ENCODE assay signal across 16 cellular contexts in genomic region chr7:1948377-1948796, GRCh38.
"Had no signal": no experiment of that assay in that cellular context is flagged by ENCODE, and none has a peak within 500 bp of the region (broad histone marks: within the 10 kb centered on the region; RNA-seq: fewer than 3 reads in every experiment).

No MANE protein-coding gene starts in this region.

- DNase-seq: activated CD4-positive, alpha-beta T cell treated with anti-CD3 and anti-CD28 coated beads, Interleukin-2, amount 50 U/mL, for 1 hour; activated CD8-positive, alpha-beta memory T cell treated with anti-CD3 and anti-CD28 coated beads for 24 hours; activated gamma-delta T cell treated with Interleukin-2 at 50 U/mL for 16 hours; brain microvascular endothelial cell; effector memory CD4-positive, alpha-beta T cell; foreskin melanocyte; immature natural killer cell; naive thymus-derived CD8-positive, alpha-beta T cell; nucleus accumbens; stimulated activated CD4-positive, alpha-beta T cell treated with anti-CD3 and anti-CD28 coated beads, Interleukin-2, amount 100 ng/mL, for 48 hours; T-helper 2 cell; thyroid gland had no signal

- H3K27me3 Mint-ChIP-seq: activated naive CD8-positive, alpha-beta T cell; naive thymus-derived CD8-positive, alpha-beta T cell; progenitor cell of endocrine pancreas; stimulated activated memory B cell treated with anti-CD40 and anti-IgM and Interleukin-4, amounts not matched to agents 10 μg/mL and 1 μg/mL and 100 μg/mL, for 72 hours had no signal

- H3K27me3 ChIP-seq: brain microvascular endothelial cell, heart left ventricle, thyroid gland had no signal

- H3K9me3 Mint-ChIP-seq: naive thymus-derived CD8-positive, alpha-beta T cell; stimulated activated memory B cell treated with anti-CD40 and anti-IgM and Interleukin-4, amounts not matched to agents 10 μg/mL and 1 μg/mL and 100 μg/mL, for 72 hours had no signal

- H3K4me3 Mint-ChIP-seq: activated naive CD8-positive, alpha-beta T cell; immature natural killer cell; stimulated activated memory B cell treated with anti-CD40 and anti-IgM and Interleukin-4, amounts not matched to agents 10 μg/mL and 1 μg/mL and 100 μg/mL, for 72 hours had no signal

- ATAC-seq: heart left ventricle; naive thymus-derived CD8-positive, alpha-beta T cell; stimulated activated memory B cell treated with anti-CD40 and anti-IgM and Interleukin-4, amounts not matched to agents 10 μg/mL and 1 μg/mL and 100 μg/mL, for 72 hours had no signal

- H3K4me1 ChIP-seq: thyroid gland had no signal

- H3K36me3 Mint-ChIP-seq: activated naive CD8-positive, alpha-beta T cell; immature natural killer cell had no signal

- H3K27ac ChIP-seq: brain microvascular endothelial cell, heart left ventricle, thyroid gland had no signal

- H3K36me3 ChIP-seq: brain microvascular endothelial cell, heart left ventricle, thyroid gland had no signal

- H3K4me3 ChIP-seq: heart left ventricle, thyroid gland had no signal

- H3K9me3 ChIP-seq: heart left ventricle, thyroid gland had no signal

- H3K27ac Mint-ChIP-seq: activated naive CD8-positive, alpha-beta T cell; progenitor cell of endocrine pancreas had no signal
